ENCODE assay signal across 1 cellular context in the genomic region with DNA sequence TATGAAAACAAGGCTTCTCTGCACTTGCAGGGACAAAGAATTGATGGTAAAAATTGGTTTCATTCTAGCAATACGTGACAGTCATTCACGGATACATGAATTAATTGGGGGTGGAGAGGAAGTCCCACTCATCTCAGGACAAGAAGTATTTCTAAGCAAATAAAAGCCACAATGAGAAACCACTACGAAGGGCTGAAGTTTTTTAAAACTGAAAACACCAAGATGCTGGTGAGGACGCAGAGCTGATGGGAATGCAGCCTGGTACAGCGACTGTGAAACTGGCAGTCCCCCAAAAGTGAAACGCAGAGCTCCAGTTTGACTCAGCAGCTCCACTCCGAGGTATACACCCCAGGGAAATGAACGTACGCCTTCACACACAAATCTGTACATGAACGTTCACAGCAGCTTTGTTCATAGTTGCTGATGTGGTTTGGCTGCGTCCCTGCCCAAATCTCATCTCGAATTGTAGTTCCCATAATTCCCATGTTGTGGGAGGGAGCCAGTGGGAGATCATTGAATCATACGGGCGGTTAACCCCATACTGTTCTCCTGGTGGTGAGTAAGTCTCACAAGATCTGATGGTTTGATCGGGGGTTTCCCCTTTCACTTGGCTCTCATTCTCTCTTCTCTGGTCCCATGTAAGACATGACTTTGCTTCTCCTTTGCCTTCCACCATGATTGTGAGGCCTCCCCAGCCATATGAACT.
TF ChIP-seq lines count a peak whose summit lies in the region.

No MANE protein-coding gene starts in this region.

TF ChIP-seq in GM23338, 12 proteins besides CTCF, POLR2A, EP300 and RAD21 (continued from another document):
- TF ChIP-seq, protein P1, sequence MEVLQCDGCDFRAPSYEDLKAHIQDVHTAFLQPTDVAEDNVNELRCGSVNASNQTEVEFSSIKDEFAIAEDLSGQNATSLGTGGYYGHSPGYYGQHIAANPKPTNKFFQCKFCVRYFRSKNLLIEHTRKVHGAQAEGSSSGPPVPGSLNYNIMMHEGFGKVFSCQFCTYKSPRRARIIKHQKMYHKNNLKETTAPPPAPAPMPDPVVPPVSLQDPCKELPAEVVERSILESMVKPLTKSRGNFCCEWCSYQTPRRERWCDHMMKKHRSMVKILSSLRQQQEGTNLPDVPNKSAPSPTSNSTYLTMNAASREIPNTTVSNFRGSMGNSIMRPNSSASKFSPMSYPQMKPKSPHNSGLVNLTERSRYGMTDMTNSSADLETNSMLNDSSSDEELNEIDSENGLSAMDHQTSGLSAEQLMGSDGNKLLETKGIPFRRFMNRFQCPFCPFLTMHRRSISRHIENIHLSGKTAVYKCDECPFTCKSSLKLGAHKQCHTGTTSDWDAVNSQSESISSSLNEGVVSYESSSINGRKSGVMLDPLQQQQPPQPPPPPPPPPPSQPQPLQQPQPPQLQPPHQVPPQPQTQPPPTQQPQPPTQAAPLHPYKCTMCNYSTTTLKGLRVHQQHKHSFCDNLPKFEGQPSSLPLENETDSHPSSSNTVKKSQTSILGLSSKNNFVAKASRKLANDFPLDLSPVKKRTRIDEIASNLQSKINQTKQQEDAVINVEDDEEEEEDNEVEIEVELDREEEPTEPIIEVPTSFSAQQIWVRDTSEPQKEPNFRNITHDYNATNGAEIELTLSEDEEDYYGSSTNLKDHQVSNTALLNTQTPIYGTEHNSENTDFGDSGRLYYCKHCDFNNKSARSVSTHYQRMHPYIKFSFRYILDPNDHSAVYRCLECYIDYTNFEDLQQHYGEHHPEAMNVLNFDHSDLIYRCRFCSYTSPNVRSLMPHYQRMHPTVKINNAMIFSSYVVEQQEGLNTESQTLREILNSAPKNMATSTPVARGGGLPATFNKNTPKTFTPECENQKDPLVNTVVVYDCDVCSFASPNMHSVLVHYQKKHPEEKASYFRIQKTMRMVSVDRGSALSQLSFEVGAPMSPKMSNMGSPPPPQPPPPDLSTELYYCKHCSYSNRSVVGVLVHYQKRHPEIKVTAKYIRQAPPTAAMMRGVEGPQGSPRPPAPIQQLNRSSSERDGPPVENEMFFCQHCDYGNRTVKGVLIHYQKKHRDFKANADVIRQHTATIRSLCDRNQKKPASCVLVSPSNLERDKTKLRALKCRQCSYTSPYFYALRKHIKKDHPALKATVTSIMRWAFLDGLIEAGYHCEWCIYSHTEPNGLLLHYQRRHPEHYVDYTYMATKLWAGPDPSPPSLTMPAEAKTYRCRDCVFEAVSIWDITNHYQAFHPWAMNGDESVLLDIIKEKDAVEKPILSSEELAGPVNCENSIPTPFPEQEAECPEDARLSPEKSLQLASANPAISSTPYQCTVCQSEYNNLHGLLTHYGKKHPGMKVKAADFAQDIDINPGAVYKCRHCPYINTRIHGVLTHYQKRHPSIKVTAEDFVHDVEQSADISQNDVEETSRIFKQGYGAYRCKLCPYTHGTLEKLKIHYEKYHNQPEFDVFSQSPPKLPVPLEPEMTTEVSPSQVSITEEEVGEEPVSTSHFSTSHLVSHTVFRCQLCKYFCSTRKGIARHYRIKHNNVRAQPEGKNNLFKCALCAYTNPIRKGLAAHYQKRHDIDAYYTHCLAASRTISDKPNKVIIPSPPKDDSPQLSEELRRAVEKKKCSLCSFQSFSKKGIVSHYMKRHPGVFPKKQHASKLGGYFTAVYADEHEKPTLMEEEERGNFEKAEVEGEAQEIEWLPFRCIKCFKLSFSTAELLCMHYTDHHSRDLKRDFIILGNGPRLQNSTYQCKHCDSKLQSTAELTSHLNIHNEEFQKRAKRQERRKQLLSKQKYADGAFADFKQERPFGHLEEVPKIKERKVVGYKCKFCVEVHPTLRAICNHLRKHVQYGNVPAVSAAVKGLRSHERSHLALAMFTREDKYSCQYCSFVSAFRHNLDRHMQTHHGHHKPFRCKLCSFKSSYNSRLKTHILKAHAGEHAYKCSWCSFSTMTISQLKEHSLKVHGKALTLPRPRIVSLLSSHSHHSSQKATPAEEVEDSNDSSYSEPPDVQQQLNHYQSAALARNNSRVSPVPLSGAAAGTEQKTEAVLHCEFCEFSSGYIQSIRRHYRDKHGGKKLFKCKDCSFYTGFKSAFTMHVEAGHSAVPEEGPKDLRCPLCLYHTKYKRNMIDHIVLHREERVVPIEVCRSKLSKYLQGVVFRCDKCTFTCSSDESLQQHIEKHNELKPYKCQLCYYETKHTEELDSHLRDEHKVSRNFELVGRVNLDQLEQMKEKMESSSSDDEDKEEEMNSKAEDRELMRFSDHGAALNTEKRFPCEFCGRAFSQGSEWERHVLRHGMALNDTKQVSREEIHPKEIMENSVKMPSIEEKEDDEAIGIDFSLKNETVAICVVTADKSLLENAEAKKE (CRISPR knock-in tag; IDR thresholded peaks at IDR 0.05) = no peak
TF ChIP-seq in GM23338: peak in this region for 0.
